Comparison of ENCODE assay signal across 23 cellular contexts in the genomic region with DNA sequence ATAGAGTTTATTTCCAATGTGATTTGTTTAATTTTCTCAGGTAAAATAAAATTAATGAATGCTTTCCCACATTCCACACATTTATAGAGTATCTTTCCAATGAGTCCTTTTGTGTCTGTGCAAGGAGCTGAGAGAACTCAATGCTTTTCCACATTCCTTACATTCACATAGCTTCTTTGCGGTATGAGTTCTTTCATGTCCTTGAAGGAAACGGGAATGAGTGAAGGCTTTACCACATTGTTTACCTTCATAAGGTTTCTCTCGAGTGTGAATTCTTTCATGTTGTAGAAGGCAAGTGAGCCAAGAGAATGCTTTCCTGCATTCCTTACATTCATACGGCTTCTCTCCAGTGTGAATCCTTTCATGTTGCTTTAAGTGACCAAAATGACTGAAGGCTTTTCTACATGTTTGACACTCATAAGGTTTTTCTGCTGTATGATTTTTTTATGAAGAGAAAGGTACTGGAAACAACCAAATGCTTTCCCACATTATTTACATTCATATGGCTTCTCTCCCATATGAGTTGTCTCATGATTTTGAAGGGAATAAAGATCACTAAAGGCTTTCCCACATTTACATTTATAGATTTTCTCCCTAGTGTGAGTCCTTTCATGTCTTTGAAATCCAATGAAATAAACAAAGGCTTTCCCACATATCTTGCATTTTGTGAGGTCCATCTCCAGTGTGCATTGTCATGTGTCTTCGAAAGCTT.
"Had no signal": no experiment of that assay in that cellular context is flagged by ENCODE, and none has a peak within 500 bp of the region (broad histone marks: within the 10 kb centered on the region; RNA-seq: fewer than 3 reads in every experiment).

No MANE protein-coding gene starts in this region.

- H3K36me3 ChIP-seq: colonic mucosa, neural progenitor cell, upper lobe of right lung, uterus had no signal

- H3K27ac ChIP-seq: colonic mucosa, esophagus muscularis mucosa, neural progenitor cell, parathyroid adenoma, suprapubic skin, transverse colon, upper lobe of right lung, uterus had no signal

- H3K4me3 Mint-ChIP-seq: dendritic cell treated with granulocyte-macrophage colony-stimulating factor and Interleukin-4, amounts not matched to agents 40 ng/mL and 50 ng/mL, for 4 days; naive thymus-derived CD4-positive, alpha-beta T cell; nephron; neural progenitor cell; stimulated activated memory B cell treated with anti-CD40 and anti-IgM and Interleukin-4, amounts not matched to agents 10 μg/mL and 1 μg/mL and 100 μg/mL, for 72 hours; stimulated activated naive CD8-positive, alpha-beta T cell treated with anti-CD3 and anti-CD28 coated beads, Interleukin-15, Interleukin-2, amounts not matched to agents 100 ng/mL and 50 ng/mL, for 24 hours had no signal

- H3K27me3 Mint-ChIP-seq: dendritic cell treated with granulocyte-macrophage colony-stimulating factor and Interleukin-4, amounts not matched to agents 40 ng/mL and 50 ng/mL, for 4 days; naive thymus-derived CD4-positive, alpha-beta T cell; progenitor cell of endocrine pancreas; stimulated activated memory B cell treated with anti-CD40 and anti-IgM and Interleukin-4, amounts not matched to agents 10 μg/mL and 1 μg/mL and 100 μg/mL, for 72 hours; stimulated activated naive CD8-positive, alpha-beta T cell treated with anti-CD3 and anti-CD28 coated beads, Interleukin-15, Interleukin-2, amounts not matched to agents 100 ng/mL and 50 ng/mL, for 24 hours had no signal

- H3K27me3 ChIP-seq: colonic mucosa, esophagus muscularis mucosa, neural progenitor cell, suprapubic skin, transverse colon, upper lobe of right lung, uterus had no signal

- H3K4me1 ChIP-seq: colonic mucosa, esophagus muscularis mucosa, neural progenitor cell, parathyroid adenoma, suprapubic skin, transverse colon, upper lobe of right lung, uterus had no signal

- H3K4me2 ChIP-seq: neural progenitor cell had no signal

- H3K79me2 ChIP-seq: parathyroid adenoma had no signal

- FAIRE-seq: endothelial cell of umbilical vein, frontal cortex, kidney had no signal

- H3K4me3 ChIP-seq: colonic mucosa, esophagus muscularis mucosa, neural progenitor cell, suprapubic skin, transverse colon, upper lobe of right lung, uterus had no signal

- H3K9ac ChIP-seq: neural progenitor cell, parathyroid adenoma had no signal

- ATAC-seq: left lobe of liver; naive thymus-derived CD4-positive, alpha-beta T cell; sciatic nerve; stimulated activated memory B cell treated with anti-CD40 and anti-IgM and Interleukin-4, amounts not matched to agents 10 μg/mL and 1 μg/mL and 100 μg/mL, for 72 hours; upper lobe of right lung had no signal

- H3K4me1 Mint-ChIP-seq: nephron; neural progenitor cell; stimulated activated memory B cell treated with anti-CD40 and anti-IgM and Interleukin-4, amounts not matched to agents 10 μg/mL and 1 μg/mL and 100 μg/mL, for 72 hours had no signal

- DNase-seq: colonic mucosa; effector memory CD4-positive, alpha-beta T cell; kidney; mesenchymal stem cell; midbrain; naive thymus-derived CD4-positive, alpha-beta T cell; stimulated activated CD4-positive, alpha-beta T cell treated with anti-CD3 and anti-CD28 coated beads, Interleukin-4, amount 100 ng/mL, for 4 hours; transverse colon; upper lobe of right lung; uterus had no signal

- H3K27ac Mint-ChIP-seq: dendritic cell treated with granulocyte-macrophage colony-stimulating factor and Interleukin-4, amounts not matched to agents 40 ng/mL and 50 ng/mL, for 4 days; naive thymus-derived CD4-positive, alpha-beta T cell; nephron; neural progenitor cell; progenitor cell of endocrine pancreas; stimulated activated memory B cell treated with anti-CD40 and anti-IgM and Interleukin-4, amounts not matched to agents 10 μg/mL and 1 μg/mL and 100 μg/mL, for 72 hours; stimulated activated naive CD8-positive, alpha-beta T cell treated with anti-CD3 and anti-CD28 coated beads, Interleukin-15, Interleukin-2, amounts not matched to agents 100 ng/mL and 50 ng/mL, for 24 hours had no signal

- H2AFZ ChIP-seq: neural progenitor cell, parathyroid adenoma had no signal
